In genomic region chr2:64133828-64134227, GRCh38 we compare ENCODE assay signal across 1 cellular context.
TF ChIP-seq lines count a peak whose summit lies in the region.

No MANE protein-coding gene starts in this region.

TF ChIP-seq in K562, 482 proteins besides CTCF, POLR2A, EP300 and RAD21 (continued from another document):
- no peak for TF ChIP-seq BRF2 (IDR thresholded peaks at IDR 0.05; ENCODE audit: borderline replicate concordance, insufficient read depth, insufficient read length)
- TF ChIP-seq FOSL1 (tag; conservative IDR thresholded peaks at IDR 0.05) = peak; percentile 75
- no peak for TF ChIP-seq PCBP2 (IDR thresholded peaks at IDR 0.05; ENCODE audit: low read depth, low read length, poor library complexity, severe bottlenecking)
- no peak for TF ChIP-seq GATAD2A (IDR thresholded peaks at IDR 0.05)
- TF ChIP-seq MECOM (CRISPR knock-in tag; IDR thresholded peaks at IDR 0.05) = no peak
- no peak for TF ChIP-seq ZFX (CRISPR knock-in tag; IDR thresholded peaks at IDR 0.05)
- TF ChIP-seq ETS1 (conservative IDR thresholded peaks at IDR 0.05; ENCODE audit: control insufficient read depth, low read depth, low read length) = no peak
- TF ChIP-seq TRIM24 (IDR thresholded peaks at IDR 0.05) = no peak
- no peak for TF ChIP-seq BRD9 (IDR thresholded peaks at IDR 0.05; ENCODE audit: low read depth, partially characterized antibody)
- TF ChIP-seq JUN (IDR thresholded peaks at IDR 0.05; ENCODE audit: borderline replicate concordance, low read depth, low read length) = 0 out of 2 replicates have a peak, but pooled peaks have one; percentile 5
- no peak for TF ChIP-seq JUN (CRISPR knock-in tag; IDR thresholded peaks at IDR 0.05; ENCODE audit: borderline replicate concordance)
- no peak for TF ChIP-seq CSDE1 (IDR thresholded peaks at IDR 0.05)
- peak; percentile 71 for TF ChIP-seq EGR1 (conservative IDR thresholded peaks at IDR 0.05)
- no peak for TF ChIP-seq ZMIZ1 (IDR thresholded peaks at IDR 0.05; ENCODE audit: low read depth in 2 of 2, low read length in 2 of 2)
- TF ChIP-seq ZNF41 (CRISPR knock-in tag; conservative IDR thresholded peaks at IDR 0.05) = no peak
- peak; percentile 60 for TF ChIP-seq ATF3 (IDR thresholded peaks at IDR 0.05)
- no peak for TF ChIP-seq ATF3 (CRISPR knock-in tag; conservative IDR thresholded peaks at IDR 0.05)
- no peak for TF ChIP-seq TFAM (CRISPR knock-in tag; conservative IDR thresholded peaks at IDR 0.05)
